Comparison of ENCODE assay signal across 1 cellular context in genomic region chr16:11681977-11682654, GRCh38.
TF ChIP-seq lines count a peak whose summit lies in the region.

No MANE protein-coding gene starts in this region.

TF ChIP-seq in H1, 55 proteins besides CTCF, POLR2A, EP300 and RAD21:
- no peak for TF ChIP-seq CHD7 (IDR thresholded peaks at IDR 0.05; ENCODE audit: insufficient replicate concordance, low read length)
- TF ChIP-seq SAP30 (IDR thresholded peaks at IDR 0.05; ENCODE audit: insufficient read depth, insufficient replicate concordance, low read length) = no peak
- TF ChIP-seq E2F6 (IDR thresholded peaks at IDR 0.05) = no peak
- TF ChIP-seq RFX5 (IDR thresholded peaks at IDR 0.05; ENCODE audit: borderline replicate concordance, low read depth, low read length) = no peak
- no peak for TF ChIP-seq FOSL1 (IDR thresholded peaks at IDR 0.05; ENCODE audit: insufficient read depth, low read depth, low read length)
- TF ChIP-seq TAF7 (optimal IDR thresholded peaks at IDR 0.05; ENCODE audit: borderline replicate concordance, low read depth, low read length) = no peak
- no peak for TF ChIP-seq CBX8 (IDR thresholded peaks at IDR 0.05; ENCODE audit: borderline replicate concordance, low read depth, low read length)
- TF ChIP-seq MAFK (IDR thresholded peaks at IDR 0.05; ENCODE audit: low read depth, low read length) = no peak
- TF ChIP-seq EGR1 (IDR thresholded peaks at IDR 0.05; ENCODE audit: borderline replicate concordance, low read depth, low read length) = no peak
- TF ChIP-seq SRF (IDR thresholded peaks at IDR 0.05; ENCODE audit: low read depth, low read length) = no peak
- TF ChIP-seq BRCA1 (IDR thresholded peaks at IDR 0.05; ENCODE audit: low read depth, low read length) = no peak
- TF ChIP-seq RXRA (IDR thresholded peaks at IDR 0.05; ENCODE audit: insufficient read depth, low read depth, low read length) = no peak
